Comparison of ENCODE assay signal across 20 cellular contexts in genomic region chr4:83701041-83701440, GRCh38.
"Had no signal": no experiment of that assay in that cellular context is flagged by ENCODE, and none has a peak within 500 bp of the region (broad histone marks: within the 10 kb centered on the region; RNA-seq: fewer than 3 reads in every experiment).

No MANE protein-coding gene starts in this region.

- H3K27me3 ChIP-seq: gastrocnemius medialis, right atrium auricular region, sigmoid colon, suprapubic skin, thyroid gland had no signal

- H3K4me1 ChIP-seq: gastrocnemius medialis, left ventricle myocardium inferior, lower lobe of right lung, right atrium auricular region, sigmoid colon, suprapubic skin, thyroid gland had no signal

- ATAC-seq: esophagus mucosa, gastrocnemius medialis, left cardiac atrium, lower lobe of right lung, natural killer cell had no signal

- H3K27ac ChIP-seq: dorsolateral prefrontal cortex, gastrocnemius medialis, left ventricle myocardium inferior, lower lobe of right lung, right atrium auricular region, sigmoid colon, skin epidermis, suprapubic skin, thyroid gland had no signal

- H3K36me3 ChIP-seq: gastrocnemius medialis, left ventricle myocardium inferior, lower lobe of right lung, right atrium auricular region, sigmoid colon, suprapubic skin, thyroid gland had no signal

- H3K9me3 ChIP-seq: thyroid gland had no signal

- H3K4me3 ChIP-seq: dorsolateral prefrontal cortex, gastrocnemius medialis, left ventricle myocardium inferior, lower lobe of right lung, right atrium auricular region, sigmoid colon, skin epidermis, suprapubic skin, thyroid gland had no signal

- FAIRE-seq: keratinocyte, urothelium cell line had no signal

- DNase-seq: cortex of kidney; dorsolateral prefrontal cortex; effector CD8-positive, alpha-beta T cell; gastrocnemius medialis; glutamatergic neuron; immature natural killer cell; left cardiac atrium; left ventricle myocardium inferior; lower lobe of right lung; natural killer cell; sigmoid colon; stimulated activated CD4-positive, alpha-beta T cell treated with anti-CD3 and anti-CD28 coated beads, Interleukin-2, amount 100 ng/mL, for 48 hours; stimulated activated naive CD4-positive, alpha-beta T cell treated with Interleukin-2 at 50 U/mL for 16 hours; thyroid gland had no signal
